ENCODE assay signal across 1 cellular context in genomic region chr9:35563791-35564197, GRCh38.
TF ChIP-seq lines count a peak whose summit lies in the region.

No MANE protein-coding gene starts in this region.

TF ChIP-seq in HepG2, 621 proteins besides CTCF, POLR2A, EP300 and RAD21 (continues in another document):
- TF ChIP-seq, protein P1, sequence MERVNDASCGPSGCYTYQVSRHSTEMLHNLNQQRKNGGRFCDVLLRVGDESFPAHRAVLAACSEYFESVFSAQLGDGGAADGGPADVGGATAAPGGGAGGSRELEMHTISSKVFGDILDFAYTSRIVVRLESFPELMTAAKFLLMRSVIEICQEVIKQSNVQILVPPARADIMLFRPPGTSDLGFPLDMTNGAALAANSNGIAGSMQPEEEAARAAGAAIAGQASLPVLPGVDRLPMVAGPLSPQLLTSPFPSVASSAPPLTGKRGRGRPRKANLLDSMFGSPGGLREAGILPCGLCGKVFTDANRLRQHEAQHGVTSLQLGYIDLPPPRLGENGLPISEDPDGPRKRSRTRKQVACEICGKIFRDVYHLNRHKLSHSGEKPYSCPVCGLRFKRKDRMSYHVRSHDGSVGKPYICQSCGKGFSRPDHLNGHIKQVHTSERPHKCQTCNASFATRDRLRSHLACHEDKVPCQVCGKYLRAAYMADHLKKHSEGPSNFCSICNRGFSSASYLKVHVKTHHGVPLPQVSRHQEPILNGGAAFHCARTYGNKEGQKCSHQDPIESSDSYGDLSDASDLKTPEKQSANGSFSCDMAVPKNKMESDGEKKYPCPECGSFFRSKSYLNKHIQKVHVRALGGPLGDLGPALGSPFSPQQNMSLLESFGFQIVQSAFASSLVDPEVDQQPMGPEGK (CRISPR knock-in tag; IDR thresholded peaks at IDR 0.05) = peak; percentile 70
- TF ChIP-seq, protein P2, sequence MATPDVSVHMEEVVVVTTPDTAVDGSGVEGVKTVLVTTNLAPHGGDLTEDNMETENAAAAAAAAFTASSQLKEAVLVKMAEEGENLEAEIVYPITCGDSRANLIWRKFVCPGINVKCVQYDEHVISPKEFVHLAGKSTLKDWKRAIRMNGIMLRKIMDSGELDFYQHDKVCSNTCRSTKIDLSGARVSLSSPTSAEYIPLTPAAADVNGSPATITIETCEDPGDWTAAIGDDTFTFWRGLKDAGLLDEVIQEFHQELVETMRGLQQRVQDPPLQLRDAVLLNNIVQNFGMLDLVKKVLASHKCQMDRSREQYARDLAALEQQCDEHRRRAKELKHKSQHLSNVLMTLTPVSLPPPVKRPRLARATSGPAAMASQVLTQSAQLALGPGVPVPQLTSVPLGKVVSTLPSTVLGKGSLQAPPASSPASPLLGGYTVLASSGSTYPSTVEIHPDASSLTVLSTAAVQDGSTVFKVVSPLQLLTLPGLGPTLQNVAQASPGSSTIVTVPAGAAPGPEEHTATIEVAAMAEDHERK (CRISPR knock-in tag; IDR thresholded peaks at IDR 0.05; ENCODE audit: low read depth) = no peak
- TF ChIP-seq RXRB (CRISPR knock-in tag; IDR thresholded peaks at IDR 0.05; ENCODE audit: borderline replicate concordance) = peak; percentile 23; the same call in 1 of the 2 replicates
- no peak for TF ChIP-seq FOXA1 (IDR thresholded peaks at IDR 0.05)
- TF ChIP-seq FOXA1 (CRISPR knock-in tag; IDR thresholded peaks at IDR 0.05) = peak; percentile 46; the same call in 1 of the 2 replicates
- no peak for TF ChIP-seq THAP7 (CRISPR knock-in tag; IDR thresholded peaks at IDR 0.05)
- TF ChIP-seq, protein P3, sequence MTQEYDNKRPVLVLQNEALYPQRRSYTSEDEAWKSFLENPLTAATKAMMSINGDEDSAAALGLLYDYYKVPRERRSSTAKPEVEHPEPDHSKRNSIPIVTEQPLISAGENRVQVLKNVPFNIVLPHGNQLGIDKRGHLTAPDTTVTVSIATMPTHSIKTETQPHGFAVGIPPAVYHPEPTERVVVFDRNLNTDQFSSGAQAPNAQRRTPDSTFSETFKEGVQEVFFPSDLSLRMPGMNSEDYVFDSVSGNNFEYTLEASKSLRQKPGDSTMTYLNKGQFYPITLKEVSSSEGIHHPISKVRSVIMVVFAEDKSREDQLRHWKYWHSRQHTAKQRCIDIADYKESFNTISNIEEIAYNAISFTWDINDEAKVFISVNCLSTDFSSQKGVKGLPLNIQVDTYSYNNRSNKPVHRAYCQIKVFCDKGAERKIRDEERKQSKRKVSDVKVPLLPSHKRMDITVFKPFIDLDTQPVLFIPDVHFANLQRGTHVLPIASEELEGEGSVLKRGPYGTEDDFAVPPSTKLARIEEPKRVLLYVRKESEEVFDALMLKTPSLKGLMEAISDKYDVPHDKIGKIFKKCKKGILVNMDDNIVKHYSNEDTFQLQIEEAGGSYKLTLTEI (CRISPR knock-in tag; conservative IDR thresholded peaks at IDR 0.05) = no peak
- no peak for TF ChIP-seq TFE3 (CRISPR knock-in tag; IDR thresholded peaks at IDR 0.05)
- TF ChIP-seq ZMYM3 (CRISPR knock-in tag; IDR thresholded peaks at IDR 0.05) = 0 out of 2 replicates have a peak, but pooled peaks have one; percentile 25
- TF ChIP-seq SALL1 (CRISPR knock-in tag; IDR thresholded peaks at IDR 0.05) = peak; percentile 29; the same call in 1 of the 2 replicates
- no peak for TF ChIP-seq ZNF446 (CRISPR knock-in tag; IDR thresholded peaks at IDR 0.05)
- 0 out of 2 replicates have a peak, but pooled peaks have one; percentile 40 for TF ChIP-seq IRF2 (CRISPR knock-in tag; IDR thresholded peaks at IDR 0.05)
- TF ChIP-seq PAXIP1 (CRISPR knock-in tag; conservative IDR thresholded peaks at IDR 0.05) = 0 out of 2 replicates have a peak, but pooled peaks have one; percentile 28
- TF ChIP-seq, protein P4, sequence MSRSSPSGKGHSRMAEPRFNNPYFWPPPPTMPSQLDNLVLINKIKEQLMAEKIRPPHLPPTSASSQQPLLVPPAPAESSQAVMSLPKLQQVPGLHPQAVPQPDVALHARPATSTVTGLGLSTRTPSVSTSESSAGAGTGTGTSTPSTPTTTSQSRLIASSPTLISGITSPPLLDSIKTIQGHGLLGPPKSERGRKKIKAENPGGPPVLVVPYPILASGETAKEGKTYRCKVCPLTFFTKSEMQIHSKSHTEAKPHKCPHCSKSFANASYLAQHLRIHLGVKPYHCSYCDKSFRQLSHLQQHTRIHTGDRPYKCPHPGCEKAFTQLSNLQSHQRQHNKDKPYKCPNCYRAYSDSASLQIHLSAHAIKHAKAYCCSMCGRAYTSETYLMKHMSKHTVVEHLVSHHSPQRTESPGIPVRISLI (CRISPR knock-in tag; IDR thresholded peaks at IDR 0.05; ENCODE audit: borderline replicate concordance) = no peak
- peak; percentile 52 for TF ChIP-seq GATAD2A (CRISPR knock-in tag; IDR thresholded peaks at IDR 0.05)
- TF ChIP-seq THAP9 (CRISPR knock-in tag; IDR thresholded peaks at IDR 0.05; ENCODE audit: borderline replicate concordance) = 0 out of 2 replicates have a peak, but pooled peaks have one; percentile 40
- TF ChIP-seq, protein P5, sequence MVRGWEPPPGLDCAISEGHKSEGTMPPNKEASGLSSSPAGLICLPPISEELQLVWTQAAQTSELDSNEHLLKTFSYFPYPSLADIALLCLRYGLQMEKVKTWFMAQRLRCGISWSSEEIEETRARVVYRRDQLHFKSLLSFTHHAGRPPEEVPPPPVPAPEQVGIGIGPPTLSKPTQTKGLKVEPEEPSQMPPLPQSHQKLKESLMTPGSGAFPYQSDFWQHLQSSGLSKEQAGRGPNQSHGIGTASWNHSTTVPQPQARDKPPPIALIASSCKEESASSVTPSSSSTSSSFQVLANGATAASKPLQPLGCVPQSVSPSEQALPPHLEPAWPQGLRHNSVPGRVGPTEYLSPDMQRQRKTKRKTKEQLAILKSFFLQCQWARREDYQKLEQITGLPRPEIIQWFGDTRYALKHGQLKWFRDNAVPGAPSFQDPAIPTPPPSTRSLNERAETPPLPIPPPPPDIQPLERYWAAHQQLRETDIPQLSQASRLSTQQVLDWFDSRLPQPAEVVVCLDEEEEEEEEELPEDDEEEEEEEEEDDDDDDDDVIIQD (CRISPR knock-in tag; IDR thresholded peaks at IDR 0.05; ENCODE audit: low read depth) = peak; percentile 59; the same call in 1 of the 2 replicates
- TF ChIP-seq FOXP4 (CRISPR knock-in tag; IDR thresholded peaks at IDR 0.05) = no peak
- TF ChIP-seq ZNF619 (CRISPR knock-in tag; IDR thresholded peaks at IDR 0.05) = peak; percentile 73; the same call in 1 of the 2 replicates
- TF ChIP-seq TIGD3 (CRISPR knock-in tag; IDR thresholded peaks at IDR 0.05; ENCODE audit: borderline replicate concordance) = no peak
- 0 out of 2 replicates have a peak, but pooled peaks have one; percentile 46 for TF ChIP-seq YEATS2 (CRISPR knock-in tag; IDR thresholded peaks at IDR 0.05; ENCODE audit: borderline replicate concordance)
- peak; percentile 68 for TF ChIP-seq SP5 (CRISPR knock-in tag; IDR thresholded peaks at IDR 0.05; ENCODE audit: borderline replicate concordance, low read depth)
- 0 out of 2 replicates have a peak, but pooled peaks have one; percentile 26 for TF ChIP-seq MTA1 (CRISPR knock-in tag; IDR thresholded peaks at IDR 0.05; ENCODE audit: borderline replicate concordance)
- TF ChIP-seq SIN3B (IDR thresholded peaks at IDR 0.05; ENCODE audit: low read length) = no peak
- TF ChIP-seq, protein P6, sequence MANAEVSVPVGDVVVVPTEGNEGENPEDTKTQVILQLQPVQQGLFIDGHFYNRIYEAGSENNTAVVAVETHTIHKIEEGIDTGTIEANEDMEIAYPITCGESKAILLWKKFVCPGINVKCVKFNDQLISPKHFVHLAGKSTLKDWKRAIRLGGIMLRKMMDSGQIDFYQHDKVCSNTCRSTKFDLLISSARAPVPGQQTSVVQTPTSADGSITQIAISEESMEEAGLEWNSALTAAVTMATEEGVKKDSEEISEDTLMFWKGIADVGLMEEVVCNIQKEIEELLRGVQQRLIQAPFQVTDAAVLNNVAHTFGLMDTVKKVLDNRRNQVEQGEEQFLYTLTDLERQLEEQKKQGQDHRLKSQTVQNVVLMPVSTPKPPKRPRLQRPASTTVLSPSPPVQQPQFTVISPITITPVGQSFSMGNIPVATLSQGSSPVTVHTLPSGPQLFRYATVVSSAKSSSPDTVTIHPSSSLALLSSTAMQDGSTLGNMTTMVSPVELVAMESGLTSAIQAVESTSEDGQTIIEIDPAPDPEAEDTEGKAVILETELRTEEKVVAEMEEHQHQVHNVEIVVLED (CRISPR knock-in tag; IDR thresholded peaks at IDR 0.05; ENCODE audit: borderline replicate concordance) = no peak
- TF ChIP-seq TEAD3 (CRISPR knock-in tag; optimal IDR thresholded peaks at IDR 0.05; ENCODE audit: borderline replicate concordance) = peak; percentile 48
- TF ChIP-seq SCMH1 (CRISPR knock-in tag; IDR thresholded peaks at IDR 0.05; ENCODE audit: borderline replicate concordance) = no peak
